8 cellular contexts compared by ENCODE assay signal in the genomic region with DNA sequence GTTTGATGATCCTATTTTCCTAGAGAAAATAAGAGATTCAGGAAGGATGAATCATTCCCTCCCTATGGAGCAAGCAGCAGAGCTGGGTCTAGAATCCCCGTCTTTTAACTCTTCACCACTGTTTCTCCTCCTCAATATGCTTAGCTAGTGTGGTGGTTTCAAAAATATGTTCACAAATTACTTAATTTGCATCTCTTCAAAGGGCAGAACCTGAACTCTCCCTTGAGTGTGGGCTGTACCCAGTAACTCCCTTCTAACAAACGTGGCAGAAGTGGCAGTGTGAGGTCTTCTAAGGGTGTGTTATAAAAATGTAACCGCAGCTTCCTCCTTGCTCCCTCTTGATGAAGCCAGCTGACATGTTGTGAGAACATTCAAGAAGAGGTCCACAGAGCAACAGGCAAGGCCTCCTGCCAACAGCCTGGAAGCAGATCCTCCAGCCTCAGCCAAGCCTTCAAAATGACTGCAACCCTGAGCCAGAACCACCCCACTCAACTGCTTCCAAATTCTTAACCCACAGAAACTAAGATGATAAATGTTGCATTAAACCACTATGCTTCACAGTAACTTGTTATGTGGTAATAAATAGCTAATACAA. TPM values are rescaled to one million over a fixed set of nuclear protein-coding genes. Genes with fewer than 3 reads are reported as not detected.
DNase-seq lines count a peak whose midpoint lies in the region; ATAC-seq, FAIRE-seq and TF ChIP-seq lines count a peak whose summit lies in the region.

No MANE protein-coding gene starts in this region.

- ATAC-seq in HepG2 = no peak
- ATAC-seq in HG03280 (IDR thresholded peaks at IDR 0.05; ENCODE audit: unreplicated experiment) = peak; percentile 89

- H3K79me2 ChIP-seq in HepG2 (ENCODE audit: insufficient read depth, low read length) = peaks cover 37% of the 10 kb centered on the region

- peaks cover 3% of the 10 kb centered on the region; the same call in 1 of the 2 replicates for H4K20me1 ChIP-seq in HepG2 (ENCODE audit: insufficient read depth, low read length)

- TF ChIP-seq RAD21 in liver (IDR thresholded peaks at IDR 0.05) = no peak
- TF ChIP-seq RAD21 in HepG2 (CRISPR knock-in tag; IDR thresholded peaks at IDR 0.05) = no peak

- no peak overlapping the region for H3K4me3 ChIP-seq in liver (ENCODE audit: low read depth in 1 of 3, low read length in 3 of 3)
- H3K4me3 ChIP-seq in HepG2 (replicated peaks in 1 of 3; ENCODE audit: insufficient read depth in 1 of 3, low read depth in 2 of 3, low read length in 3 of 3) = no peak overlapping the region

- TF ChIP-seq EP300 in HepG2 (IDR thresholded peaks at IDR 0.05; ENCODE audit: low read depth in 2 of 2, low read length in 2 of 2) (no peak), HepG2 (CRISPR knock-in tag; IDR thresholded peaks at IDR 0.05; ENCODE audit: borderline replicate concordance) (no peak)

- in situ Hi-C loops in HepG2 (cut with HindIII; ENCODE audit: extremely low pct_ligation_motif_present, low pct_unique_long_range_greater_than_20kb) = no loop called here

- H3K9ac ChIP-seq in liver (ENCODE audit: low read depth in 1 of 2, low read length in 2 of 2) (no peak overlapping the region), HepG2 (ENCODE audit: insufficient read depth, low read depth, low read length) (no peak overlapping the region)

- FAIRE-seq in HepG2 (lab: Jason Lieb, UNC) = no peak

- 67% methylated on average over 3 of the region's 3 CpGs for WGBS in liver
- WGBS in HepG2 (ENCODE audit: low lambda C conversion rate) = 98% methylated on average over 3 of the region's 3 CpGs

- no peak overlapping the region for H2AFZ ChIP-seq in HepG2 (ENCODE audit: low read length)

- CTCF ChIA-PET in HepG2 (lab: Yijun Ruan, JAX; ENCODE audit: low intra/inter-chr PET ratio, low total read pairs) = no interaction called here

- no peak for TF ChIP-seq POLR2A in HepG2 (IDR thresholded peaks at IDR 0.05; ENCODE audit: insufficient read depth in 1 of 2, low read depth in 2 of 2, low read length in 2 of 2)

- DNase-seq in HepG2 (ENCODE audit: low spot score) = no peak
- peak; percentile 97 for DNase-seq in SKM-1 treated with dmso at 0.1 percent for 144 hours (lab: John Stamatoyannopoulos, UW; ENCODE audit: unreplicated experiment)
- DNase-seq in anterior cingulate cortex (lab: John Stamatoyannopoulos, UW) = peak in 52 of 58 donors; percentile 5 to 82 (median 52)
- peak; percentile 57 for DNase-seq in inferior parietal cortex (ENCODE audit: extremely low spot score)
- DNase-seq in stimulated activated CD4-positive, alpha-beta T cell treated with anti-CD3 and anti-CD28 coated beads, Interleukin-2, amount 100 ng/mL, for 4 hours (ENCODE audit: low read depth) = peak; percentile 44
- no peak for DNase-seq in NCI-H774 (lab: John Stamatoyannopoulos, UW)

- H3K27me3 ChIP-seq in liver (ENCODE audit: control insufficient read depth in 4 of 4, insufficient read depth in 4 of 4, low read length in 3 of 4) (no peaks in the 10 kb centered on the region), HepG2 (ENCODE audit: control insufficient read depth in 1 of 2, insufficient read depth in 2 of 2, low read length in 2 of 2) (no peaks in the 10 kb centered on the region)

- no peak overlapping the region for H3K27ac ChIP-seq in liver (ENCODE audit: low read depth in 1 of 2, low read length in 2 of 2)
- no peak overlapping the region for H3K27ac ChIP-seq in HepG2 (ENCODE audit: extremely low read length, insufficient read depth, low read length)

- BruUV-seq in HepG2 (replicated peaks; lab: Mats Ljungman, UMichigan) = no TSS peak

- H3K4me1 ChIP-seq in liver (ENCODE audit: control insufficient read depth in 4 of 4, insufficient read depth in 4 of 4, low read length in 3 of 4) (no peaks in the 10 kb centered on the region), HepG2 (ENCODE audit: insufficient read depth, low read length) (peaks cover 38% of the 10 kb centered on the region)

- no peaks in the 10 kb centered on the region for H3K36me3 ChIP-seq in liver (ENCODE audit: control insufficient read depth in 4 of 4, insufficient read depth in 3 of 4, low read depth in 1 of 4, low read length in 3 of 4)
- no peaks in the 10 kb centered on the region for H3K36me3 ChIP-seq in HepG2 (replicated peaks in 1 of 2; ENCODE audit: control insufficient read depth in 1 of 2, insufficient read depth in 2 of 2, low read length in 2 of 2)

- H3K9me3 ChIP-seq in liver (ENCODE audit: control insufficient read depth in 4 of 4, low read length in 3 of 4) = no peaks in the 10 kb centered on the region
- no peaks in the 10 kb centered on the region for H3K9me3 ChIP-seq in HepG2 (ENCODE audit: low read length)

- TF ChIP-seq CTCF in liver (IDR thresholded peaks at IDR 0.05; ENCODE audit: low read depth, low read length, missing input control) = no peak
- TF ChIP-seq CTCF in HepG2 (CRISPR knock-in tag; IDR thresholded peaks at IDR 0.05) = no peak

- intact Hi-C loops in HepG2 (cut with micrococcal nuclease; ENCODE audit: unreplicated experiment) = no loop called here

- no peak overlapping the region for H3K4me2 ChIP-seq in HepG2 (ENCODE audit: low read depth, low read length)

- POLR2A ChIA-PET in HepG2 (lab: Yijun Ruan, JAX) = no interaction called here

TF ChIP-seq in liver, 16 proteins besides CTCF, POLR2A, EP300 and RAD21:
- peak; percentile 14 for TF ChIP-seq SP1 (IDR thresholded peaks at IDR 0.05)
- TF ChIP-seq FOXA2 (IDR thresholded peaks at IDR 0.05) = no peak
- TF ChIP-seq RXRA (IDR thresholded peaks at IDR 0.05) = no peak

TF ChIP-seq in HepG2, 621 proteins besides CTCF, POLR2A, EP300 and RAD21 (continues in another document):
- TF ChIP-seq RAD51 (IDR thresholded peaks at IDR 0.05; ENCODE audit: borderline replicate concordance) = no peak
- no peak for TF ChIP-seq IKZF1 (IDR thresholded peaks at IDR 0.05)
- TF ChIP-seq, protein P1, sequence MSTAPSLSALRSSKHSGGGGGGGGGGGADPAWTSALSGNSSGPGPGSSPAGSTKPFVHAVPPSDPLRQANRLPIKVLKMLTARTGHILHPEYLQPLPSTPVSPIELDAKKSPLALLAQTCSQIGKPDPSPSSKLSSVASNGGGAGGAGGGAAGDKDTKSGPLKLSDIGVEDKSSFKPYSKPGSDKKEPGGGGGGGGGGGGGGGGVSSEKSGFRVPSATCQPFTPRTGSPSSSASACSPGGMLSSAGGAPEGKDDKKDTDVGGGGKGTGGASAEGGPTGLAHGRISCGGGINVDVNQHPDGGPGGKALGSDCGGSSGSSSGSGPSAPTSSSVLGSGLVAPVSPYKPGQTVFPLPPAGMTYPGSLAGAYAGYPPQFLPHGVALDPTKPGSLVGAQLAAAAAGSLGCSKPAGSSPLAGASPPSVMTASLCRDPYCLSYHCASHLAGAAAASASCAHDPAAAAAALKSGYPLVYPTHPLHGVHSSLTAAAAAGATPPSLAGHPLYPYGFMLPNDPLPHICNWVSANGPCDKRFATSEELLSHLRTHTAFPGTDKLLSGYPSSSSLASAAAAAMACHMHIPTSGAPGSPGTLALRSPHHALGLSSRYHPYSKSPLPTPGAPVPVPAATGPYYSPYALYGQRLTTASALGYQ (CRISPR knock-in tag; IDR thresholded peaks at IDR 0.05) = no peak
- no peak for TF ChIP-seq ARNT2 (CRISPR knock-in tag; IDR thresholded peaks at IDR 0.05; ENCODE audit: low read depth)
- TF ChIP-seq EZH2 (conservative IDR thresholded peaks at IDR 0.05; ENCODE audit: low read depth, low read length) = no peak
- no peak for TF ChIP-seq NFIC (IDR thresholded peaks at IDR 0.05; ENCODE audit: low read length)
- no peak for TF ChIP-seq HNF4G (IDR thresholded peaks at IDR 0.05; ENCODE audit: borderline replicate concordance, low read depth, low read length)
- TF ChIP-seq HNF4G (CRISPR knock-in tag; IDR thresholded peaks at IDR 0.05; ENCODE audit: borderline replicate concordance, low read depth) = no peak
- no peak for TF ChIP-seq ZNF263 (CRISPR knock-in tag; IDR thresholded peaks at IDR 0.05)
- no peak for TF ChIP-seq SMARCC2 (IDR thresholded peaks at IDR 0.05)

RNA-seq across cellular contexts. Expression of a gene that starts 36.6 kb away (rescaled TPM):
- total RNA-seq in liver (10 to 100 TPM; 16.0 to 19.7 TPM), HepG2 (2016; rRNA removed; fragmentation: Illumina TruSeq; extraction: Trizol) (22.3 and 31.5 TPM in 2 replicates)
- polyA plus RNA-seq in liver (10 to 100 TPM in 1 of 2 donors, 1 to 10 TPM in 1; 7.8 to 17.4 TPM), HepG2 (2011; rRNA removed) (9.5 and 10.1 TPM in 2 replicates)
- 9.1 and 9.5 TPM in 2 replicates for total RNA-seq in HepG2 (2016; cell fraction: cytosol; rRNA removed; fragmentation: Illumina TruSeq; extraction: Trizol; ENCODE audit: low read depth)
- total RNA-seq in HepG2 (2016; cell fraction: insoluble cytoplasmic fraction; rRNA removed; fragmentation: Illumina TruSeq; extraction: Trizol) = 21.0 and 28.4 TPM in 2 replicates
- total RNA-seq in HepG2 (2016; cell fraction: membrane; rRNA removed; fragmentation: Illumina TruSeq; extraction: Trizol) = 12.6 and 15.9 TPM in 2 replicates
- total RNA-seq in HepG2 (2016; cell fraction: nucleus; rRNA removed; fragmentation: Illumina TruSeq; extraction: Trizol) = 26.1 and 28.5 TPM in 2 replicates
- 4.8 and 6.4 TPM in 2 replicates for polyA plus RNA-seq in HepG2 (2011; cell fraction: cytosol; rRNA removed)
- 7.4 and 10.5 TPM in 2 replicates for polyA plus RNA-seq in HepG2 (2011; cell fraction: nucleus; rRNA removed)
- 18.8 and 19.8 TPM in 2 replicates for polyA plus RNA-seq in HepG2 (2012)
- 2.7 and 3.3 TPM in 2 replicates for polyA plus RNA-seq in HepG2 (2016; cell fraction: cytosol; fragmentation: Illumina TruSeq; extraction: Trizol; ENCODE audit: low read depth)
- polyA plus RNA-seq in HepG2 (2016; cell fraction: insoluble cytoplasmic fraction; fragmentation: Illumina TruSeq; extraction: Trizol; ENCODE audit: low read depth) = 29.0 and 30.2 TPM in 2 replicates
- polyA plus RNA-seq in HepG2 (2016; cell fraction: membrane; fragmentation: Illumina TruSeq; extraction: Trizol; ENCODE audit: low read depth) = 7.4 and 8.2 TPM in 2 replicates
- polyA plus RNA-seq in HepG2 (2016; cell fraction: nucleus; fragmentation: Illumina TruSeq; extraction: Trizol; ENCODE audit: insufficient read depth, low read depth) = 24.8 and 26.1 TPM in 2 replicates
- 6.8 and 12.0 TPM in 2 replicates for polyA minus RNA-seq in HepG2 (2011; rRNA and poly(A)+ RNA removed; ENCODE audit: low replicate concordance)
- polyA minus RNA-seq in HepG2 (2011; cell fraction: cytosol; rRNA and poly(A)+ RNA removed) = 10.2 and 13.7 TPM in 2 replicates
- 32.6 and 37.0 TPM in 2 replicates for polyA minus RNA-seq in HepG2 (2011; cell fraction: nucleus; rRNA and poly(A)+ RNA removed)

Comparison
In these comparisons a context has a peak if more than half of its experiments do, and no peak if none do; other contexts are left out.
1. DNase-seq: peak in SKM-1 treated with dmso at 0.1 percent for 144 hours (single experiment), anterior cingulate cortex (52 of 58), inferior parietal cortex (single experiment) and stimulated activated CD4-positive, alpha-beta T cell treated with anti-CD3 and anti-CD28 coated beads, Interleukin-2, amount 100 ng/mL, for 4 hours (single experiment); none in HepG2 (single experiment) and NCI-H774 (single experiment).